24 cellular contexts compared by ENCODE assay signal in the genomic region with DNA sequence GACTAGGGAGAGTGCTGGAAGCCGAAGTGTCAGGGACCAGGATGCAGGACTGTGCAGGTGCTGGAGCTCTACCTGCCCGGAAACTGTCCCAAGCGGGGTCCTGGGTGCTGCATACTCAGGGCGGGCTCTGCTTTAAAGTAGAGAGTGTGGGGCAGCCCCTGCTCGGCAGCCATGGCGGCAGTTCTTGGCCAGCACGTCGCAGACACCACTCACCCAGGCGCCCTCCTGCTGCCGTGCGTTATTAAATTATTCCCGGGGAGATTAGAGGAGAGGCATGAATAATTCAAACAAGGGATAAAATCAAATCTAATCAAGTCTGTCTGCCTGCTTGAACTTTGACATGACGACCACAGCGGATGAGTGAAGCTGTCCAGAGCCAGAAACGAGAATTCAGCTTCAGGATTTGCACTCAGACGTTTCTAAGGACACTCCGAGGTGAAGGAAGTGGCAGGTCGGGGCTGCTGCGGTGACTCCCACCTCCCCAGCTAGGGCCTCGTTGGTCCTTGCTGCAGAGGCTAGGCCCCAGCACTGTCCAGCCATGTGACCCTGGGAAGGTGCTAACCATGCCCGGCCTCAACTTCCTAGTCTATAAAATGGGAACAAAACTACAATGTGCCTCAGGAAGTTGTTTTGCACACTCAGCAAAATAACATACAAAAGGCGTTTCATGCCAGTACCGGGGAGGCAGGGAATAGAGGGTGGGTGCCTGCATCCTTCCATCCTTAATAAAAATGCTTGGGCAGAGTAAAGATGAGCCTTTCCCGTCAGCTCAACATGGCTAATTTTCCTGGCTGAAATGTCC.
"Had no signal": no experiment of that assay in that cellular context is flagged by ENCODE, and none has a peak within 500 bp of the region (broad histone marks: within the 10 kb centered on the region; RNA-seq: fewer than 3 reads in every experiment).

No MANE protein-coding gene starts in this region.

- H3K4me1 Mint-ChIP-seq: activated CD4-positive, alpha-beta T cell treated with anti-CD3 and anti-CD28 coated beads for 36 hours; activated naive CD8-positive, alpha-beta T cell treated with anti-CD3 and anti-CD28 coated beads, Interleukin-2, amount 50 U/mL, for 24 hours; naive B cell; WTC11 had no signal

- H3K27me3 ChIP-seq: thyroid gland had no signal

- H3K27ac Mint-ChIP-seq: activated CD4-positive, alpha-beta T cell treated with anti-CD3 and anti-CD28 coated beads for 36 hours; activated naive CD8-positive, alpha-beta T cell treated with anti-CD3 and anti-CD28 coated beads, Interleukin-2, amount 50 U/mL, for 24 hours; WTC11 had no signal

- FAIRE-seq: islet of Langerhans had no signal

- H3K4me3 ChIP-seq: heart left ventricle, lung, prostate gland, thyroid gland had no signal

- H3K27ac ChIP-seq: epithelial cell of prostate, heart left ventricle, prostate gland, thyroid gland had no signal

- H3K27me3 Mint-ChIP-seq: activated naive CD8-positive, alpha-beta T cell treated with anti-CD3 and anti-CD28 coated beads, Interleukin-2, amount 50 U/mL, for 24 hours had no signal

- H3K36me3 Mint-ChIP-seq: naive B cell had no signal

- H3K4me1 ChIP-seq: prostate gland, thyroid gland had no signal

- H3K36me3 ChIP-seq: heart left ventricle, prostate gland, thyroid gland had no signal

- H3K4me3 Mint-ChIP-seq: activated CD4-positive, alpha-beta T cell treated with anti-CD3 and anti-CD28 coated beads for 36 hours; activated naive CD8-positive, alpha-beta T cell treated with anti-CD3 and anti-CD28 coated beads, Interleukin-2, amount 50 U/mL, for 24 hours; neural crest cell; WTC11 had no signal

- DNase-seq: activated CD4-positive, alpha-beta T cell treated with anti-CD3 and anti-CD28 coated beads for 36 hours; activated CD4-positive, alpha-beta T cell treated with anti-CD3 and anti-CD28 coated beads, Interleukin-2, amount 50 U/mL, for 4 hours; activated CD8-positive, alpha-beta memory T cell treated with anti-CD3 and anti-CD28 coated beads, Interleukin-2, amount 50 U/mL, for 48 hours; activated gamma-delta T cell; activated naive CD4-positive, alpha-beta T cell treated with anti-CD3 and anti-CD28 coated beads, Interleukin-2, amount 50 U/mL, for 16 hours; activated naive CD8-positive, alpha-beta T cell treated with anti-CD3 and anti-CD28 coated beads, Interleukin-2, amount 50 U/mL, for 24 hours; activated T-cell treated with anti-CD3 and anti-CD28 coated beads, Interleukin-2, amount 50 U/mL, for 48 hours; cerebellar nuclear complex; cortex of kidney; left colon; naive B cell; stimulated activated CD4-positive, alpha-beta T cell treated with anti-CD3 and anti-CD28 coated beads, Interleukin-12 subunit alpha, Interleukin-12 subunit beta, amount 100 ng/mL, for 4 hours; stimulated activated CD4-positive, alpha-beta T cell treated with anti-CD3 and anti-CD28 coated beads, Interleukin-4, amount 100 ng/mL, for 4 hours; stimulated activated naive CD8-positive, alpha-beta T cell treated with anti-CD3 and anti-CD28 coated beads, Interleukin-15, Interleukin-2, amounts not matched to agents 100 U/mL and 50 U/mL, for 24 hours; T-helper 1 cell; T-helper 9 cell; thyroid gland had no signal

- H3K9me3 Mint-ChIP-seq: activated naive CD8-positive, alpha-beta T cell treated with anti-CD3 and anti-CD28 coated beads, Interleukin-2, amount 50 U/mL, for 24 hours had no signal

- H3K9me3 ChIP-seq: heart left ventricle, prostate gland, thyroid gland had no signal
